ENCODE assay signal across 1 cellular context in genomic region chr14:24982472-24983155, GRCh38.
TF ChIP-seq lines count a peak whose summit lies in the region.

No MANE protein-coding gene starts in this region.

TF ChIP-seq in HepG2, 621 proteins besides CTCF, POLR2A, EP300 and RAD21 (continued from another document and continues in another):
- TF ChIP-seq, protein P1, sequence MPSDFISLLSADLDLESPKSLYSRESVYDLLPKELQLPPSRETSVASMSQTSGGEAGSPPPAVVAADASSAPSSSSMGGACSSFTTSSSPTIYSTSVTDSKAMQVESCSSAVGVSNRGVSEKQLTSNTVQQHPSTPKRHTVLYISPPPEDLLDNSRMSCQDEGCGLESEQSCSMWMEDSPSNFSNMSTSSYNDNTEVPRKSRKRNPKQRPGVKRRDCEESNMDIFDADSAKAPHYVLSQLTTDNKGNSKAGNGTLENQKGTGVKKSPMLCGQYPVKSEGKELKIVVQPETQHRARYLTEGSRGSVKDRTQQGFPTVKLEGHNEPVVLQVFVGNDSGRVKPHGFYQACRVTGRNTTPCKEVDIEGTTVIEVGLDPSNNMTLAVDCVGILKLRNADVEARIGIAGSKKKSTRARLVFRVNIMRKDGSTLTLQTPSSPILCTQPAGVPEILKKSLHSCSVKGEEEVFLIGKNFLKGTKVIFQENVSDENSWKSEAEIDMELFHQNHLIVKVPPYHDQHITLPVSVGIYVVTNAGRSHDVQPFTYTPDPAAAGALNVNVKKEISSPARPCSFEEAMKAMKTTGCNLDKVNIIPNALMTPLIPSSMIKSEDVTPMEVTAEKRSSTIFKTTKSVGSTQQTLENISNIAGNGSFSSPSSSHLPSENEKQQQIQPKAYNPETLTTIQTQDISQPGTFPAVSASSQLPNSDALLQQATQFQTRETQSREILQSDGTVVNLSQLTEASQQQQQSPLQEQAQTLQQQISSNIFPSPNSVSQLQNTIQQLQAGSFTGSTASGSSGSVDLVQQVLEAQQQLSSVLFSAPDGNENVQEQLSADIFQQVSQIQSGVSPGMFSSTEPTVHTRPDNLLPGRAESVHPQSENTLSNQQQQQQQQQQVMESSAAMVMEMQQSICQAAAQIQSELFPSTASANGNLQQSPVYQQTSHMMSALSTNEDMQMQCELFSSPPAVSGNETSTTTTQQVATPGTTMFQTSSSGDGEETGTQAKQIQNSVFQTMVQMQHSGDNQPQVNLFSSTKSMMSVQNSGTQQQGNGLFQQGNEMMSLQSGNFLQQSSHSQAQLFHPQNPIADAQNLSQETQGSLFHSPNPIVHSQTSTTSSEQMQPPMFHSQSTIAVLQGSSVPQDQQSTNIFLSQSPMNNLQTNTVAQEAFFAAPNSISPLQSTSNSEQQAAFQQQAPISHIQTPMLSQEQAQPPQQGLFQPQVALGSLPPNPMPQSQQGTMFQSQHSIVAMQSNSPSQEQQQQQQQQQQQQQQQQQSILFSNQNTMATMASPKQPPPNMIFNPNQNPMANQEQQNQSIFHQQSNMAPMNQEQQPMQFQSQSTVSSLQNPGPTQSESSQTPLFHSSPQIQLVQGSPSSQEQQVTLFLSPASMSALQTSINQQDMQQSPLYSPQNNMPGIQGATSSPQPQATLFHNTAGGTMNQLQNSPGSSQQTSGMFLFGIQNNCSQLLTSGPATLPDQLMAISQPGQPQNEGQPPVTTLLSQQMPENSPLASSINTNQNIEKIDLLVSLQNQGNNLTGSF (CRISPR knock-in tag; IDR thresholded peaks at IDR 0.05): no peak
- TF ChIP-seq, protein P2, sequence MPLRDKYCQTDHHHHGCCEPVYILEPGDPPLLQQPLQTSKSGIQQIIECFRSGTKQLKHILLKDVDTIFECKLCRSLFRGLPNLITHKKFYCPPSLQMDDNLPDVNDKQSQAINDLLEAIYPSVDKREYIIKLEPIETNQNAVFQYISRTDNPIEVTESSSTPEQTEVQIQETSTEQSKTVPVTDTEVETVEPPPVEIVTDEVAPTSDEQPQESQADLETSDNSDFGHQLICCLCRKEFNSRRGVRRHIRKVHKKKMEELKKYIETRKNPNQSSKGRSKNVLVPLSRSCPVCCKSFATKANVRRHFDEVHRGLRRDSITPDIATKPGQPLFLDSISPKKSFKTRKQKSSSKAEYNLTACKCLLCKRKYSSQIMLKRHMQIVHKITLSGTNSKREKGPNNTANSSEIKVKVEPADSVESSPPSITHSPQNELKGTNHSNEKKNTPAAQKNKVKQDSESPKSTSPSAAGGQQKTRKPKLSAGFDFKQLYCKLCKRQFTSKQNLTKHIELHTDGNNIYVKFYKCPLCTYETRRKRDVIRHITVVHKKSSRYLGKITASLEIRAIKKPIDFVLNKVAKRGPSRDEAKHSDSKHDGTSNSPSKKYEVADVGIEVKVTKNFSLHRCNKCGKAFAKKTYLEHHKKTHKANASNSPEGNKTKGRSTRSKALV (CRISPR knock-in tag; IDR thresholded peaks at IDR 0.05): no peak
- TF ChIP-seq SRSF9 (IDR thresholded peaks at IDR 0.05; ENCODE audit: borderline replicate concordance, insufficient read depth, low read depth, low read length, poor library complexity, severe bottlenecking) (no peak), ZNF343 (CRISPR knock-in tag; IDR thresholded peaks at IDR 0.05) (no peak), ZNF552 (CRISPR knock-in tag; IDR thresholded peaks at IDR 0.05; ENCODE audit: borderline replicate concordance) (no peak), ZNF550 (CRISPR knock-in tag; IDR thresholded peaks at IDR 0.05; ENCODE audit: borderline replicate concordance) (no peak), NFIC (IDR thresholded peaks at IDR 0.05; ENCODE audit: low read length) (peak; percentile 74; the same call in 1 of the 2 replicates), ZFP37 (CRISPR knock-in tag; IDR thresholded peaks at IDR 0.05; ENCODE audit: borderline replicate concordance) (no peak), ZBTB1 (CRISPR knock-in tag; IDR thresholded peaks at IDR 0.05; ENCODE audit: borderline replicate concordance) (no peak), ZNF30 (CRISPR knock-in tag; IDR thresholded peaks at IDR 0.05) (no peak), ZNF720 (CRISPR knock-in tag; IDR thresholded peaks at IDR 0.05) (no peak), ZNF335 (CRISPR knock-in tag; IDR thresholded peaks at IDR 0.05) (no peak), SATB2 (CRISPR knock-in tag; IDR thresholded peaks at IDR 0.05) (no peak), PHB2 (IDR thresholded peaks at IDR 0.05; ENCODE audit: partially characterized antibody) (no peak), ZBED4 (CRISPR knock-in tag; IDR thresholded peaks at IDR 0.05; ENCODE audit: borderline replicate concordance) (no peak), BORCS8-MEF2B (CRISPR knock-in tag; IDR thresholded peaks at IDR 0.05) (no peak), ZSCAN21 (CRISPR knock-in tag; IDR thresholded peaks at IDR 0.05; ENCODE audit: borderline replicate concordance) (no peak), ZFY (CRISPR knock-in tag; IDR thresholded peaks at IDR 0.05) (no peak), NR1H2 (CRISPR knock-in tag; IDR thresholded peaks at IDR 0.05; ENCODE audit: borderline replicate concordance, low read depth) (no peak), NFE2 (CRISPR knock-in tag; IDR thresholded peaks at IDR 0.05) (no peak), ZNF362 (CRISPR knock-in tag; IDR thresholded peaks at IDR 0.05; ENCODE audit: borderline replicate concordance) (no peak), ZNF782 (CRISPR knock-in tag; IDR thresholded peaks at IDR 0.05; ENCODE audit: borderline replicate concordance) (no peak), ZNF160 (CRISPR knock-in tag; IDR thresholded peaks at IDR 0.05) (no peak), TEF (CRISPR knock-in tag; IDR thresholded peaks at IDR 0.05) (no peak), HDAC2 (CRISPR knock-in tag; IDR thresholded peaks at IDR 0.05) (peak; percentile 69), ZC3H13 (CRISPR knock-in tag; IDR thresholded peaks at IDR 0.05) (no peak), MED1 (CRISPR knock-in tag; IDR thresholded peaks at IDR 0.05) (peak; percentile 37; the same call in 1 of the 2 replicates), NR2F6 (IDR thresholded peaks at IDR 0.05) (no peak; the same call in 1 of the 2 replicates), NR2F6 (CRISPR knock-in tag; IDR thresholded peaks at IDR 0.05) (no peak), RELA (CRISPR knock-in tag; IDR thresholded peaks at IDR 0.05) (no peak), ELF1 (CRISPR knock-in tag; IDR thresholded peaks at IDR 0.05) (no peak), KDM3A (CRISPR knock-in tag; IDR thresholded peaks at IDR 0.05; ENCODE audit: low read depth) (no peak), ZNF382 (CRISPR knock-in tag; IDR thresholded peaks at IDR 0.05; ENCODE audit: borderline replicate concordance) (0 out of 2 replicates have a peak, but pooled peaks have one; percentile 64), ZNF772 (CRISPR knock-in tag; IDR thresholded peaks at IDR 0.05) (no peak), ZNF33B (CRISPR knock-in tag; IDR thresholded peaks at IDR 0.05) (no peak), RXRB (CRISPR knock-in tag; IDR thresholded peaks at IDR 0.05; ENCODE audit: borderline replicate concordance) (peak; percentile 41; the same call in 1 of the 2 replicates), ZFP1 (CRISPR knock-in tag; IDR thresholded peaks at IDR 0.05) (no peak), ZNF207 (IDR thresholded peaks at IDR 0.05; ENCODE audit: borderline replicate concordance) (no peak), HOXA9 (CRISPR knock-in tag; IDR thresholded peaks at IDR 0.05; ENCODE audit: borderline replicate concordance) (no peak), DR1 (CRISPR knock-in tag; IDR thresholded peaks at IDR 0.05) (no peak), RARG (CRISPR knock-in tag; IDR thresholded peaks at IDR 0.05; ENCODE audit: low read depth) (no peak), HNRNPUL1 (IDR thresholded peaks at IDR 0.05; ENCODE audit: low read depth, low read length) (no peak), ZNF274 (CRISPR knock-in tag; IDR thresholded peaks at IDR 0.05) (no peak), MAFF (IDR thresholded peaks at IDR 0.05; ENCODE audit: low read depth, low read length) (no peak)
- TF ChIP-seq, protein P3, sequence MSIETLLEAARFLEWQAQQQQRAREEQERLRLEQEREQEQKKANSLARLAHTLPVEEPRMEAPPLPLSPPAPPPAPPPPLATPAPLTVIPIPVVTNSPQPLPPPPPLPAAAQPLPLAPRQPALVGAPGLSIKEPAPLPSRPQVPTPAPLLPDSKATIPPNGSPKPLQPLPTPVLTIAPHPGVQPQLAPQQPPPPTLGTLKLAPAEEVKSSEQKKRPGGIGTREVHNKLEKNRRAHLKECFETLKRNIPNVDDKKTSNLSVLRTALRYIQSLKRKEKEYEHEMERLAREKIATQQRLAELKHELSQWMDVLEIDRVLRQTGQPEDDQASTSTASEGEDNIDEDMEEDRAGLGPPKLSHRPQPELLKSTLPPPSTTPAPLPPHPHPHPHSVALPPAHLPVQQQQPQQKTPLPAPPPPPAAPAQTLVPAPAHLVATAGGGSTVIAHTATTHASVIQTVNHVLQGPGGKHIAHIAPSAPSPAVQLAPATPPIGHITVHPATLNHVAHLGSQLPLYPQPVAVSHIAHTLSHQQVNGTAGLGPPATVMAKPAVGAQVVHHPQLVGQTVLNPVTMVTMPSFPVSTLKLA (IDR thresholded peaks at IDR 0.05): no peak
- TF ChIP-seq, protein P4, sequence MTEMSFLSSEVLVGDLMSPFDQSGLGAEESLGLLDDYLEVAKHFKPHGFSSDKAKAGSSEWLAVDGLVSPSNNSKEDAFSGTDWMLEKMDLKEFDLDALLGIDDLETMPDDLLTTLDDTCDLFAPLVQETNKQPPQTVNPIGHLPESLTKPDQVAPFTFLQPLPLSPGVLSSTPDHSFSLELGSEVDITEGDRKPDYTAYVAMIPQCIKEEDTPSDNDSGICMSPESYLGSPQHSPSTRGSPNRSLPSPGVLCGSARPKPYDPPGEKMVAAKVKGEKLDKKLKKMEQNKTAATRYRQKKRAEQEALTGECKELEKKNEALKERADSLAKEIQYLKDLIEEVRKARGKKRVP (CRISPR knock-in tag; IDR thresholded peaks at IDR 0.05): peak in 1 of 2 experiments; percentile 51; a peak in 1 of 4 replicates
- TF ChIP-seq, protein P5, sequence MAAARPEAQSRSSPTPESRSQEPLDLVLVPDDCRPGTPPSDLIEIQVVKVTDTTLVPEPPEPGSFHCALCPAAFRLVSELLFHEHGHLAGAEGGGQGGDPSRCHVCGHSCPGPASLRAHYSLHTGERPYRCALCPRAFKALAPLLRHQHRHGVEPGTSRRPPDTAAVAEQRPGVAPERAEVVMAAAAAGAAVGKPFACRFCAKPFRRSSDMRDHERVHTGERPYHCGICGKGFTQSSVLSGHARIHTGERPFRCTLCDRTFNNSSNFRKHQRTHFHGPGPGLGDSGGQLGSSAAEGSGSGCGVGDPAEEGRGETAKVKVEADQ (CRISPR knock-in tag; IDR thresholded peaks at IDR 0.05; ENCODE audit: borderline replicate concordance): no peak
- TF ChIP-seq, protein P6, sequence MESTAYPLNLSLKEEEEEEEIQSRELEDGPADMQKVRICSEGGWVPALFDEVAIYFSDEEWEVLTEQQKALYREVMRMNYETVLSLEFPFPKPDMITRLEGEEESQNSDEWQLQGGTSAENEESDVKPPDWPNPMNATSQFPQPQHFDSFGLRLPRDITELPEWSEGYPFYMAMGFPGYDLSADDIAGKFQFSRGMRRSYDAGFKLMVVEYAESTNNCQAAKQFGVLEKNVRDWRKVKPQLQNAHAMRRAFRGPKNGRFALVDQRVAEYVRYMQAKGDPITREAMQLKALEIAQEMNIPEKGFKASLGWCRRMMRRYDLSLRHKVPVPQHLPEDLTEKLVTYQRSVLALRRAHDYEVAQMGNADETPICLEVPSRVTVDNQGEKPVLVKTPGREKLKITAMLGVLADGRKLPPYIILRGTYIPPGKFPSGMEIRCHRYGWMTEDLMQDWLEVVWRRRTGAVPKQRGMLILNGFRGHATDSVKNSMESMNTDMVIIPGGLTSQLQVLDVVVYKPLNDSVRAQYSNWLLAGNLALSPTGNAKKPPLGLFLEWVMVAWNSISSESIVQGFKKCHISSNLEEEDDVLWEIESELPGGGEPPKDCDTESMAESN (CRISPR knock-in tag; conservative IDR thresholded peaks at IDR 0.05): no peak
- TF ChIP-seq, protein P7, sequence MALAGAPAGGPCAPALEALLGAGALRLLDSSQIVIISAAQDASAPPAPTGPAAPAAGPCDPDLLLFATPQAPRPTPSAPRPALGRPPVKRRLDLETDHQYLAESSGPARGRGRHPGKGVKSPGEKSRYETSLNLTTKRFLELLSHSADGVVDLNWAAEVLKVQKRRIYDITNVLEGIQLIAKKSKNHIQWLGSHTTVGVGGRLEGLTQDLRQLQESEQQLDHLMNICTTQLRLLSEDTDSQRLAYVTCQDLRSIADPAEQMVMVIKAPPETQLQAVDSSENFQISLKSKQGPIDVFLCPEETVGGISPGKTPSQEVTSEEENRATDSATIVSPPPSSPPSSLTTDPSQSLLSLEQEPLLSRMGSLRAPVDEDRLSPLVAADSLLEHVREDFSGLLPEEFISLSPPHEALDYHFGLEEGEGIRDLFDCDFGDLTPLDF (CRISPR knock-in tag; IDR thresholded peaks at IDR 0.05): no peak
